Comparison of ENCODE assay signal across 27 cellular contexts in the genomic region with DNA sequence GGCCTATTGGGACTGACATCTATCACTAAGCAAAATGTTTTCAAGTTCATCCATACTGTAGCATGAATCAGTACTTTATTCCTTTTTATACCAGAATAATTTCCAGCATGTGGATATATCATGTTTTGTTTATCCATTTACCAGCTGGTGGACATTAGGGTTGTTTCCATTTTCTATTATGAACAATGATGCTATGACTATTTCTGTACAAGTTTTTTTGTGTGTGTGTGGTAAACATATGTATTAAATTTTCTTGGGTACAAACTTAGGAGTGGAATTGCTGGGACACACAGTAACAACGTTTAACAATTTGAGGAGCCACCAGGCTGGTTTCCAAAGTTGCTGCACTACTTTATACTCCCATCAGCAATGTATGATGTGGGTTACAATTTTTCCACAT.
"Had no signal": no experiment of that assay in that cellular context is flagged by ENCODE, and none has a peak within 500 bp of the region (broad histone marks: within the 10 kb centered on the region; RNA-seq: fewer than 3 reads in every experiment).

No MANE protein-coding gene starts in this region.

- H3K9me3 Mint-ChIP-seq: nephron progenitor cell; stimulated activated memory B cell treated with anti-CD40 and anti-IgM and Interleukin-4, amounts not matched to agents 10 μg/mL and 1 μg/mL and 100 μg/mL, for 72 hours had no signal

- H3K36me3 ChIP-seq: gastrocnemius medialis, left lung, ovary, thoracic aorta, tibial nerve, upper lobe of left lung had no signal

- H2AFZ ChIP-seq: hepatocyte had no signal

- DNase-seq: dermis blood vessel endothelial cell; effector memory CD4-positive, alpha-beta T cell; foreskin fibroblast; gastrocnemius medialis; heart left ventricle; left cardiac atrium; left lung; mesendoderm; midbrain; naive thymus-derived CD4-positive, alpha-beta T cell; nephron progenitor cell; occipital lobe; ovary; posterior cingulate gyrus; psoas muscle; right cardiac atrium; spleen; stimulated activated CD4-positive, alpha-beta T cell treated with anti-CD3 and anti-CD28 coated beads, Interleukin-4, amount 100 ng/mL, for 4 hours; stimulated activated naive CD8-positive, alpha-beta T cell treated with anti-CD3 and anti-CD28 coated beads, Interleukin-15, Interleukin-2, amounts not matched to agents 100 U/mL and 50 U/mL, for 24 hours; upper lobe of left lung had no signal

- H3K27me3 ChIP-seq: esophagus muscularis mucosa, gastrocnemius medialis, heart left ventricle, hepatocyte, left lung, ovary, spleen, tibial nerve, upper lobe of left lung had no signal

- H3K27ac Mint-ChIP-seq: naive thymus-derived CD4-positive, alpha-beta T cell; nephron progenitor cell; stimulated activated memory B cell treated with anti-CD40 and anti-IgM and Interleukin-4, amounts not matched to agents 10 μg/mL and 1 μg/mL and 100 μg/mL, for 72 hours had no signal

- H3K4me3 Mint-ChIP-seq: naive thymus-derived CD4-positive, alpha-beta T cell; nephron progenitor cell; stimulated activated memory B cell treated with anti-CD40 and anti-IgM and Interleukin-4, amounts not matched to agents 10 μg/mL and 1 μg/mL and 100 μg/mL, for 72 hours had no signal

- H3K9me3 ChIP-seq: esophagus muscularis mucosa, gastrocnemius medialis, heart left ventricle, left lung, ovary, psoas muscle, spleen, thoracic aorta, tibial nerve, upper lobe of left lung had no signal

- ATAC-seq: gastrocnemius medialis; heart left ventricle; left cardiac atrium; left lung; naive thymus-derived CD4-positive, alpha-beta T cell; psoas muscle; right cardiac atrium; stimulated activated memory B cell treated with anti-CD40 and anti-IgM and Interleukin-4, amounts not matched to agents 10 μg/mL and 1 μg/mL and 100 μg/mL, for 72 hours; stimulated activated naive CD8-positive, alpha-beta T cell treated with anti-CD3 and anti-CD28 coated beads, Interleukin-15, Interleukin-2, amounts not matched to agents 100 U/mL and 50 U/mL, for 24 hours had no signal

- H3K27me3 Mint-ChIP-seq: naive thymus-derived CD4-positive, alpha-beta T cell; stimulated activated memory B cell treated with anti-CD40 and anti-IgM and Interleukin-4, amounts not matched to agents 10 μg/mL and 1 μg/mL and 100 μg/mL, for 72 hours had no signal

- H3K27ac ChIP-seq: coronary artery, esophagus muscularis mucosa, gastrocnemius medialis, heart left ventricle, hepatocyte, left lung, ovary, psoas muscle, skin epidermis, spleen, thoracic aorta, tibial nerve, upper lobe of left lung had no signal

- H3K4me3 ChIP-seq: coronary artery, esophagus muscularis mucosa, gastrocnemius medialis, heart left ventricle, hepatocyte, left lung, ovary, psoas muscle, skin epidermis, spleen, thoracic aorta, tibial nerve, upper lobe of left lung had no signal

- H3K4me2 ChIP-seq: hepatocyte had no signal
